ENCODE assay signal across 8 cellular contexts in genomic region chr1:9909222-9910046, GRCh38. TPM values are rescaled to one million over a fixed set of nuclear protein-coding genes. Genes with fewer than 3 reads are reported as not detected.
DNase-seq lines count a peak whose midpoint lies in the region; ATAC-seq and TF ChIP-seq lines count a peak whose summit lies in the region.

No MANE protein-coding gene starts in this region.

- H3K4me3 Mint-ChIP-seq in CD14-positive monocyte: peak overlapping the region; percentile 95 to 99
- H3K4me3 Mint-ChIP-seq in activated naive CD8-positive, alpha-beta T cell treated with anti-CD3 and anti-CD28 coated beads for 36 hours: peak overlapping the region; percentile 92

- H3K4me3 ChIP-seq in iPS-15b (ENCODE audit: low read depth, low read length) (peak overlapping the region; percentile 60), spleen (peak overlapping the region; percentile 54 to 89 (median 64))

- no peaks in the 10 kb centered on the region for H3K36me3 ChIP-seq in iPS-15b (ENCODE audit: control insufficient read depth, insufficient read depth, low read length)
- no peaks in the 10 kb centered on the region for H3K36me3 ChIP-seq in spleen

- H3K36me3 Mint-ChIP-seq in CD14-positive monocyte: peaks cover 0 to 10% of the 10 kb centered on the region in 2 donors
- no peaks in the 10 kb centered on the region for H3K36me3 Mint-ChIP-seq in activated naive CD8-positive, alpha-beta T cell treated with anti-CD3 and anti-CD28 coated beads for 36 hours

- H3K27ac ChIP-seq in spleen: peak overlapping the region in 7 of 8 donors; percentile 41 to 87 (median 69)

- no peaks in the 10 kb centered on the region for H3K9me3 ChIP-seq in iPS-15b (ENCODE audit: control insufficient read depth, insufficient read depth, low read length)
- H3K9me3 ChIP-seq in spleen: no peaks in the 10 kb centered on the region

- peak overlapping the region; percentile 28 for H3K9ac ChIP-seq in iPS-15b (ENCODE audit: low read depth, low read length)

- peaks cover 0 to 4% (median 2%) of the 10 kb centered on the region in 3 donors for H3K27me3 Mint-ChIP-seq in CD14-positive monocyte (ENCODE audit: low read depth in 3 of 3)
- H3K27me3 Mint-ChIP-seq in activated naive CD8-positive, alpha-beta T cell treated with anti-CD3 and anti-CD28 coated beads for 36 hours: no peaks in the 10 kb centered on the region

- peaks cover 56% of the 10 kb centered on the region for H3K4me1 Mint-ChIP-seq in CD14-positive monocyte
- peaks cover 22% of the 10 kb centered on the region for H3K4me1 Mint-ChIP-seq in activated naive CD8-positive, alpha-beta T cell treated with anti-CD3 and anti-CD28 coated beads for 36 hours

- H3K27me3 ChIP-seq in iPS-15b (ENCODE audit: control insufficient read depth, insufficient read depth, low read length) (no peaks in the 10 kb centered on the region), spleen (replicated peaks in 1 of 7) (no peaks in the 10 kb centered on the region)

- peak overlapping the region; percentile 70 to 96 (median 88) for H3K27ac Mint-ChIP-seq in CD14-positive monocyte
- H3K27ac Mint-ChIP-seq in activated naive CD8-positive, alpha-beta T cell treated with anti-CD3 and anti-CD28 coated beads for 36 hours: peak overlapping the region; percentile 65

- peak; percentile 7 for ATAC-seq in GM21737 (IDR thresholded peaks at IDR 0.05; ENCODE audit: unreplicated experiment)

- intact Hi-C loops in CD14-positive monocyte (cut with micrococcal nuclease) (loop anchor here (2.0 to 10.0 kb wide), 5 partner anchors 32 to 225 kb away; partner anchors contain the start of genes LZIC (in 1 of the 2), NMNAT1 (in 1 of the 2) and UBE4B (in 1 of the 2)), spleen (cut with DNase I; ENCODE audit: low total_unique reads) (no loop called here)

- peaks cover 7% of the 10 kb centered on the region for H3K4me1 ChIP-seq in iPS-15b (ENCODE audit: control insufficient read depth, insufficient read depth, low read length)
- H3K4me1 ChIP-seq in spleen: peaks cover 15 to 39% (median 22%) of the 10 kb centered on the region in 6 donors

- no peak for TF ChIP-seq CTCF in CD14-positive monocyte (IDR thresholded peaks at IDR 0.05)
- TF ChIP-seq CTCF in spleen (IDR thresholded peaks at IDR 0.05 in 8 of 11, conservative IDR thresholded peaks at IDR 0.05 in 3 of 11): no peak

- DNase-seq in CD14-positive monocyte (ENCODE audit: low spot score) (no peak), NOMO-1 treated with dmso at 0.1 percent for 144 hours (lab: John Stamatoyannopoulos, UW; ENCODE audit: unreplicated experiment) (peak; percentile 2), spleen (peak; percentile 93), foreskin melanocyte (no peak), amniotic stem cell (lab: John Stamatoyannopoulos, UW) (no peak)
- peak; percentile 47 for DNase-seq in activated naive CD8-positive, alpha-beta T cell treated with anti-CD3 and anti-CD28 coated beads for 36 hours

- 1 to 3% (median 1%) methylated on average over 27 to 47 of the region's 47 CpGs for WGBS in spleen, 5 donors

- H3K9me3 Mint-ChIP-seq in CD14-positive monocyte: peaks cover 0 to 2% (median 0%) of the 10 kb centered on the region in 7 donors
- H3K9me3 Mint-ChIP-seq in activated naive CD8-positive, alpha-beta T cell treated with anti-CD3 and anti-CD28 coated beads for 36 hours: no peaks in the 10 kb centered on the region

- TF ChIP-seq POLR2A in spleen (IDR thresholded peaks at IDR 0.05): no peak

RNA-seq across cellular contexts. Expression of gene CTNNBIP1, which starts 0.6 kb away (rescaled TPM):
- polyA plus RNA-seq in CD14-positive monocyte (10 to 100 TPM; 26.2 to 26.8 TPM), spleen (1 to 10 TPM; 7.3 to 8.6 (median 7.8) TPM)
- 1 to 10 TPM; 8.0 to 8.6 TPM for total RNA-seq in activated naive CD8-positive, alpha-beta T cell treated with anti-CD3 and anti-CD28 coated beads for 36 hours
- total RNA-seq in spleen: 10 to 100 TPM in 6 of 7 donors, 1 to 10 TPM in 1; 9.2 to 17.5 (median 13.6) TPM

RNA-seq across cellular contexts. Expression of gene LZIC, which starts 33.8 kb away (rescaled TPM):
- 10 to 100 TPM; 28.2 to 32.9 TPM for polyA plus RNA-seq in CD14-positive monocyte
- 10 to 100 TPM; 30.9 to 31.4 TPM for total RNA-seq in activated naive CD8-positive, alpha-beta T cell treated with anti-CD3 and anti-CD28 coated beads for 36 hours
- 10 to 100 TPM; 16.4 to 24.3 (median 23.1) TPM for total RNA-seq in spleen
- 10 to 100 TPM in 2 of 3 donors, 1 to 10 TPM in 1; 9.9 to 15.9 (median 15.5) TPM for polyA plus RNA-seq in spleen

RNA-seq across cellular contexts. Expression of gene NMNAT1, which starts 33.8 kb away (rescaled TPM):
- polyA plus RNA-seq in CD14-positive monocyte: 1 to 10 TPM; 6.8 to 9.9 TPM
- total RNA-seq in activated naive CD8-positive, alpha-beta T cell treated with anti-CD3 and anti-CD28 coated beads for 36 hours: 1 to 10 TPM; 7.9 to 9.4 TPM
- 10 to 100 TPM in 3 of 7 donors, 1 to 10 TPM in 4; 6.0 to 13.0 (median 8.8) TPM for total RNA-seq in spleen
- polyA plus RNA-seq in spleen: 1 to 10 TPM; 2.8 to 6.3 (median 5.2) TPM

Comparison
In these comparisons a context has a peak if more than half of its experiments do, and no peak if none do; other contexts are left out.
1. DNase-seq: peak in NOMO-1 treated with dmso at 0.1 percent for 144 hours (single experiment), activated naive CD8-positive, alpha-beta T cell treated with anti-CD3 and anti-CD28 coated beads for 36 hours (single experiment) and spleen (single experiment); none in CD14-positive monocyte (single experiment), foreskin melanocyte (single experiment) and amniotic stem cell (single experiment).